Comparison of ENCODE assay signal across 1 cellular context in genomic region chr12:8096516-8096915, GRCh38. TPM values are rescaled to one million over a fixed set of nuclear protein-coding genes. Genes with fewer than 3 reads are reported as not detected.
"Had no signal": no experiment of that assay in that cellular context is flagged by ENCODE, and none has a peak within 500 bp of the region (broad histone marks: within the 10 kb centered on the region; RNA-seq: fewer than 3 reads in every experiment).

No MANE protein-coding gene starts in this region.

RNA-seq across cellular contexts. Expression of gene C3AR1, which starts 30.4 kb away (rescaled TPM):
- total RNA-seq: osteocyte had no signal
